9 cellular contexts compared by ENCODE assay signal in the genomic region with DNA sequence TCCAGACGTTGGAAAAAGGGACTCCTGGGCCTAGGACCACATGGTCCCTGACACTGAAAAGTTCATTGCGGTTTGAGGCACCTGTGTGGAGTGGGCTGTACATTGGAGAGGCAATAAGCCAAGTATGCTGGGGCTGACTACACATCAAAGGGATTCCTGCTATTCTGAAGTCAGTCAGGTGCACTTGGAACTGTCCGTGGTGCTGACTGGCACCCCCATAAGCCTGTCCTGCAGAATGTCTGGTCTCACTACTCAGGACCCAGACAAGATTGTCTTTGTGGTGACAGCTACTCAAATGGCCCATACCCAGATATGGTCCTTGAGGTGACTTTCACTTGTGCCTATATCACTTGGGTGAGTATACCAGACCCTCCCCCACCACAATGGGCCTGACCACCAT.
DNase-seq lines count a peak whose midpoint lies in the region; ATAC-seq and TF ChIP-seq lines count a peak whose summit lies in the region.
"Had no signal": no experiment of that assay in that cellular context is flagged by ENCODE, and none has a peak within 500 bp of the region (broad histone marks: within the 10 kb centered on the region; RNA-seq: fewer than 3 reads in every experiment).

No MANE protein-coding gene starts in this region.

- H3K56ac ChIP-seq in IMR-90 (ENCODE audit: extremely low read depth, insufficient read depth, low read length): no peak overlapping the region

- H3K4me1 ChIP-seq in IMR-90 (ENCODE audit: control insufficient read depth, insufficient read depth, low read length) (no peaks in the 10 kb centered on the region), lower lobe of right lung (no peaks in the 10 kb centered on the region)

- no peak overlapping the region for H3K4me2 ChIP-seq in IMR-90 (ENCODE audit: low read depth, low read length)

- H2AK5ac ChIP-seq in IMR-90 (ENCODE audit: low read depth, low read length): no peak overlapping the region

- intact Hi-C loops in IMR-90 (cut with micrococcal nuclease): no loop called here
- intact Hi-C loops in lower lobe of right lung (cut with DNase I): no loop called here

- no peaks in the 10 kb centered on the region for H3K79me1 ChIP-seq in IMR-90 (ENCODE audit: low read depth in 1 of 2, low read length in 2 of 2)

- no peak overlapping the region for H3K14ac ChIP-seq in IMR-90 (replicated peaks; ENCODE audit: low read depth, low read length)

- H2BK15ac ChIP-seq in IMR-90 (ENCODE audit: low read depth, low read length): no peak overlapping the region

- POLR2A ChIA-PET in IMR-90 (lab: Charles Lee; ENCODE audit: unreplicated experiment): no interaction called here

- in situ Hi-C loops in IMR-90 (cut with MboI; ENCODE audit: low sequenced_read_pairs): no loop called here
- in situ Hi-C loops in GM13977 (cut with MboI; ENCODE audit: low pct_unique_long_range_greater_than_20kb, low sequenced_read_pairs, unreplicated experiment): no loop called here

- no peak overlapping the region for H2AFZ ChIP-seq in IMR-90 (replicated peaks; ENCODE audit: low read length, poor library complexity)

- no peak overlapping the region for H3K18ac ChIP-seq in IMR-90 (ENCODE audit: low read depth, low read length)

- DNase-seq in IMR-90: peak; percentile 1
- peak; percentile 9 for DNase-seq in activated naive CD8-positive, alpha-beta T cell treated with anti-CD3 and anti-CD28 coated beads for 36 hours
- no peak for DNase-seq in lower lobe of right lung
- no peak for DNase-seq in NCI-H345 (lab: John Stamatoyannopoulos, UW)
- DNase-seq in HuH-7.5 (ENCODE audit: low spot score): no peak
- no peak for DNase-seq in natural killer cell treated with Interleukin-12 subunit alpha and Interleukin-12 subunit beta and Interleukin-15 and Interleukin-18, amount 100 ng/mL, for 72 hours (ENCODE audit: low spot score)
- no peak for DNase-seq in GM13977 (ENCODE audit: low spot score)

- ATAC-seq in GM21423 (IDR thresholded peaks at IDR 0.05; ENCODE audit: unreplicated experiment) (peak; percentile 48), IMR-90 (ENCODE audit: low read depth) (no peak), lower lobe of right lung (peak; percentile 33 to 58)
- no peak for ATAC-seq in natural killer cell treated with Interleukin-12 subunit alpha and Interleukin-12 subunit beta and Interleukin-15 and Interleukin-18, amount 100 ng/mL, for 72 hours

- CTCF ChIA-PET in IMR-90 (lab: Yijun Ruan, JAX): no interaction called here

- no peaks in the 10 kb centered on the region for H3K36me3 Mint-ChIP-seq in activated naive CD8-positive, alpha-beta T cell treated with anti-CD3 and anti-CD28 coated beads for 36 hours
- H3K36me3 Mint-ChIP-seq in natural killer cell treated with Interleukin-12 subunit alpha and Interleukin-12 subunit beta and Interleukin-15 and Interleukin-18, amount 100 ng/mL, for 72 hours: no peaks in the 10 kb centered on the region
- H3K36me3 Mint-ChIP-seq: memory B cell had no signal

- no peak overlapping the region for H4K8ac ChIP-seq in IMR-90 (ENCODE audit: low read depth in 2 of 2, low read length in 2 of 2)

- no peaks in the 10 kb centered on the region for H3K9me1 ChIP-seq in IMR-90 (ENCODE audit: insufficient read depth, low read length)

- H2BK20ac ChIP-seq in IMR-90 (ENCODE audit: low read depth, low read length): no peak overlapping the region

- no peaks in the 10 kb centered on the region for H3K9me3 Mint-ChIP-seq in activated naive CD8-positive, alpha-beta T cell treated with anti-CD3 and anti-CD28 coated beads for 36 hours
- peaks cover 11% of the 10 kb centered on the region for H3K9me3 Mint-ChIP-seq in natural killer cell treated with Interleukin-12 subunit alpha and Interleukin-12 subunit beta and Interleukin-15 and Interleukin-18, amount 100 ng/mL, for 72 hours
- H3K9me3 Mint-ChIP-seq: memory B cell had no signal

- H3K4me3 ChIP-seq in IMR-90 (ENCODE audit: insufficient read depth, low read depth, low read length) (no peak overlapping the region), lower lobe of right lung (no peak overlapping the region)

- H3K4me1 Mint-ChIP-seq in activated naive CD8-positive, alpha-beta T cell treated with anti-CD3 and anti-CD28 coated beads for 36 hours: no peaks in the 10 kb centered on the region
- no peaks in the 10 kb centered on the region for H3K4me1 Mint-ChIP-seq in natural killer cell treated with Interleukin-12 subunit alpha and Interleukin-12 subunit beta and Interleukin-15 and Interleukin-18, amount 100 ng/mL, for 72 hours (ENCODE audit: low read depth in 2 of 2)
- H3K4me1 Mint-ChIP-seq: memory B cell had no signal

- H3K4ac ChIP-seq in IMR-90 (ENCODE audit: low read depth, low read length): no peak overlapping the region

- TF ChIP-seq CTCF in IMR-90 (conservative IDR thresholded peaks at IDR 0.05; ENCODE audit: low read depth, low read length) (no peak), lower lobe of right lung (IDR thresholded peaks at IDR 0.05) (no peak), GM13977 (IDR thresholded peaks at IDR 0.05; ENCODE audit: extremely low read depth, insufficient read depth, missing control alignments) (no peak)

- H3K36me3 ChIP-seq in IMR-90 (ENCODE audit: control insufficient read depth, insufficient read depth, low read length): no peaks in the 10 kb centered on the region
- H3K36me3 ChIP-seq in lower lobe of right lung: no peaks in the 10 kb centered on the region

- no peak overlapping the region for H3K9ac ChIP-seq in IMR-90 (ENCODE audit: low read depth, low read length)

- H3K27me3 Mint-ChIP-seq in activated naive CD8-positive, alpha-beta T cell treated with anti-CD3 and anti-CD28 coated beads for 36 hours: no peaks in the 10 kb centered on the region
- H3K27me3 Mint-ChIP-seq in natural killer cell treated with Interleukin-12 subunit alpha and Interleukin-12 subunit beta and Interleukin-15 and Interleukin-18, amount 100 ng/mL, for 72 hours: no peaks in the 10 kb centered on the region

- H2BK120ac ChIP-seq in IMR-90 (ENCODE audit: low read depth, low read length): no peak overlapping the region

- dilution Hi-C loops in IMR-90 (cut with HindIII; ENCODE audit: low sequenced_read_pairs, unreplicated experiment): no loop called here

- H4K20me1 ChIP-seq in IMR-90 (ENCODE audit: insufficient read depth, low read length): no peaks in the 10 kb centered on the region

- WGBS in IMR-90 (ENCODE audit: extremely low coverage in 2 of 2, insufficient read length in 1 of 2), 2 experiments: no CpG with 5 or more reads among the region's 3 CpGs

- H2AK9ac ChIP-seq in IMR-90 (replicated peaks; ENCODE audit: low read depth, low read length, poor library complexity): no peak overlapping the region

- no peaks in the 10 kb centered on the region for H3K27me3 ChIP-seq in IMR-90 (ENCODE audit: control insufficient read depth, insufficient read depth, low read length)
- H3K27me3 ChIP-seq in lower lobe of right lung (ENCODE audit: low read depth): no peaks in the 10 kb centered on the region

- no peak overlapping the region for H4K5ac ChIP-seq in IMR-90 (ENCODE audit: low read depth, low read length)

- TF ChIP-seq RAD21 in IMR-90 (IDR thresholded peaks at IDR 0.05; ENCODE audit: low read length): no peak

- H3K27ac ChIP-seq in IMR-90 (ENCODE audit: insufficient read depth, low read length) (no peak overlapping the region), lower lobe of right lung (no peak overlapping the region)

- H3K9me3 ChIP-seq in IMR-90 (ENCODE audit: control insufficient read depth, insufficient read depth, low read length) (no peaks in the 10 kb centered on the region), lower lobe of right lung (no peaks in the 10 kb centered on the region)

- H4K91ac ChIP-seq in IMR-90 (ENCODE audit: insufficient read depth, low read depth, low read length): no peak overlapping the region

- no peak for TF ChIP-seq POLR2A in IMR-90 (IDR thresholded peaks at IDR 0.05; ENCODE audit: low read depth, low read length)

- H3K27ac Mint-ChIP-seq in activated naive CD8-positive, alpha-beta T cell treated with anti-CD3 and anti-CD28 coated beads for 36 hours: no peak overlapping the region
- H3K27ac Mint-ChIP-seq in natural killer cell treated with Interleukin-12 subunit alpha and Interleukin-12 subunit beta and Interleukin-15 and Interleukin-18, amount 100 ng/mL, for 72 hours: no peak overlapping the region
- H3K27ac Mint-ChIP-seq: memory B cell had no signal

- H2BK5ac ChIP-seq in IMR-90 (ENCODE audit: low read depth, low read length, poor library complexity, severe bottlenecking): no peak overlapping the region

- BruUV-seq in IMR-90 (replicated peaks; lab: Mats Ljungman, UMichigan): no TSS peak

- no peak overlapping the region for H3K23ac ChIP-seq in IMR-90 (ENCODE audit: low read depth, low read length)

- no peak overlapping the region for H3K4me3 Mint-ChIP-seq in activated naive CD8-positive, alpha-beta T cell treated with anti-CD3 and anti-CD28 coated beads for 36 hours
- H3K4me3 Mint-ChIP-seq in natural killer cell treated with Interleukin-12 subunit alpha and Interleukin-12 subunit beta and Interleukin-15 and Interleukin-18, amount 100 ng/mL, for 72 hours: no peak overlapping the region
- H3K4me3 Mint-ChIP-seq: memory B cell had no signal

TF ChIP-seq in IMR-90, 13 proteins besides CTCF, POLR2A, EP300 and RAD21 (continues in another document):
- TF ChIP-seq MAFK (IDR thresholded peaks at IDR 0.05; ENCODE audit: low read depth, low read length) (no peak), MAZ (IDR thresholded peaks at IDR 0.05; ENCODE audit: borderline replicate concordance, low read depth, low read length) (no peak), MXI1 (IDR thresholded peaks at IDR 0.05; ENCODE audit: borderline replicate concordance, low read depth, low read length) (no peak), CEBPB (IDR thresholded peaks at IDR 0.05; ENCODE audit: low read depth, low read length) (no peak), BHLHE40 (IDR thresholded peaks at IDR 0.05; ENCODE audit: low read depth, low read length) (no peak; the same call in 1 of the 2 replicates)
- TF ChIP-seq, protein P1, sequence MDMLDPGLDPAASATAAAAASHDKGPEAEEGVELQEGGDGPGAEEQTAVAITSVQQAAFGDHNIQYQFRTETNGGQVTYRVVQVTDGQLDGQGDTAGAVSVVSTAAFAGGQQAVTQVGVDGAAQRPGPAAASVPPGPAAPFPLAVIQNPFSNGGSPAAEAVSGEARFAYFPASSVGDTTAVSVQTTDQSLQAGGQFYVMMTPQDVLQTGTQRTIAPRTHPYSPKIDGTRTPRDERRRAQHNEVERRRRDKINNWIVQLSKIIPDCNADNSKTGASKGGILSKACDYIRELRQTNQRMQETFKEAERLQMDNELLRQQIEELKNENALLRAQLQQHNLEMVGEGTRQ (IDR thresholded peaks at IDR 0.05; ENCODE audit: low read depth, low read length): no peak
- TF ChIP-seq, protein P2, sequence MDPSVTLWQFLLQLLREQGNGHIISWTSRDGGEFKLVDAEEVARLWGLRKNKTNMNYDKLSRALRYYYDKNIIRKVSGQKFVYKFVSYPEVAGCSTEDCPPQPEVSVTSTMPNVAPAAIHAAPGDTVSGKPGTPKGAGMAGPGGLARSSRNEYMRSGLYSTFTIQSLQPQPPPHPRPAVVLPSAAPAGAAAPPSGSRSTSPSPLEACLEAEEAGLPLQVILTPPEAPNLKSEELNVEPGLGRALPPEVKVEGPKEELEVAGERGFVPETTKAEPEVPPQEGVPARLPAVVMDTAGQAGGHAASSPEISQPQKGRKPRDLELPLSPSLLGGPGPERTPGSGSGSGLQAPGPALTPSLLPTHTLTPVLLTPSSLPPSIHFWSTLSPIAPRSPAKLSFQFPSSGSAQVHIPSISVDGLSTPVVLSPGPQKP (IDR thresholded peaks at IDR 0.05; ENCODE audit: borderline replicate concordance, low read depth, low read length): no peak

Comparison
In these comparisons a context has a peak if more than half of its experiments do, and no peak if none do; other contexts are left out.
1. ATAC-seq: peak in GM21423 (single experiment) and lower lobe of right lung (2 of 2); none in IMR-90 (single experiment) and natural killer cell treated with Interleukin-12 subunit alpha and Interleukin-12 subunit beta and Interleukin-15 and Interleukin-18, amount 100 ng/mL, for 72 hours (0 of 2).
2. DNase-seq: peak in IMR-90 (single experiment) and activated naive CD8-positive, alpha-beta T cell treated with anti-CD3 and anti-CD28 coated beads for 36 hours (single experiment); none in lower lobe of right lung (single experiment), NCI-H345 (single experiment), HuH-7.5 (single experiment), natural killer cell treated with Interleukin-12 subunit alpha and Interleukin-12 subunit beta and Interleukin-15 and Interleukin-18, amount 100 ng/mL, for 72 hours (single experiment) and GM13977 (single experiment).